In genomic region chr19:58520257-58520599, GRCh38 we compare ENCODE assay signal across 8 cellular contexts. TPM values are rescaled to one million over a fixed set of nuclear protein-coding genes. Genes with fewer than 3 reads are reported as not detected.
DNase-seq lines count a peak whose midpoint lies in the region; ATAC-seq and TF ChIP-seq lines count a peak whose summit lies in the region.

No MANE protein-coding gene starts in this region.

- ATAC-seq in naive B cell (ENCODE audit: low read depth in 2 of 2), result no peak
- ATAC-seq in GM21390 (IDR thresholded peaks at IDR 0.05; ENCODE audit: unreplicated experiment), result no peak
- no peak for ATAC-seq in GM19023 (IDR thresholded peaks at IDR 0.05; ENCODE audit: unreplicated experiment)
- no peak for ATAC-seq in HG02973 (IDR thresholded peaks at IDR 0.05; ENCODE audit: unreplicated experiment)

- peak overlapping the region; percentile 93 for H3K4me2 ChIP-seq in Karpas-422 (ENCODE audit: low read depth, low read length, poor library complexity, severe bottlenecking)

- H3K36me3 Mint-ChIP-seq in dendritic cell treated with granulocyte-macrophage colony-stimulating factor and Interleukin-4, amounts not matched to agents 40 ng/mL and 50 ng/mL, for 4 days (ENCODE audit: low read depth), result peaks cover 48% of the 10 kb centered on the region
- H3K36me3 Mint-ChIP-seq in naive B cell, result no peaks in the 10 kb centered on the region

- no peaks in the 10 kb centered on the region for H3K27me3 ChIP-seq in Karpas-422 (ENCODE audit: low read length)

- peaks cover 10% of the 10 kb centered on the region for H3K79me2 ChIP-seq in Karpas-422 (ENCODE audit: low read length)

- peaks cover 21% of the 10 kb centered on the region for H3K4me1 ChIP-seq in Karpas-422 (ENCODE audit: low read length)

- intact Hi-C loops in dendritic cell treated with granulocyte-macrophage colony-stimulating factor and Interleukin-4, amounts not matched to agents 40 ng/mL and 50 ng/mL, for 4 days (cut with micrococcal nuclease), result loop anchor here (1.0 kb wide), 1 partner anchor 38 kb away; the partner anchor contains the start of gene UBE2M

- H3K9me3 Mint-ChIP-seq in dendritic cell treated with granulocyte-macrophage colony-stimulating factor and Interleukin-4, amounts not matched to agents 40 ng/mL and 50 ng/mL, for 4 days, result no peaks in the 10 kb centered on the region
- H3K9me3 Mint-ChIP-seq in naive B cell, result peaks cover 0 to 4% (median 0%) of the 10 kb centered on the region in 7 donors

- peak overlapping the region; percentile 86 for H3K9ac ChIP-seq in Karpas-422 (ENCODE audit: low read length)

- H3K4me3 ChIP-seq in AG09309 (ENCODE audit: control insufficient read depth, low read depth, low read length) (peak overlapping the region; percentile 63), Karpas-422 (ENCODE audit: low read length) (peak overlapping the region; percentile 81)

- H3K27ac ChIP-seq in Karpas-422 (ENCODE audit: low read length), result peak overlapping the region; percentile 79

- no peaks in the 10 kb centered on the region for H3K9me2 ChIP-seq in Karpas-422 (replicated peaks; ENCODE audit: insufficient read depth, low read length)

- H2AFZ ChIP-seq in Karpas-422 (ENCODE audit: low read length), result no peak overlapping the region

- no peaks in the 10 kb centered on the region for H3K36me3 ChIP-seq in Karpas-422 (ENCODE audit: insufficient read depth, low read length)

- H3K27me3 Mint-ChIP-seq in dendritic cell treated with granulocyte-macrophage colony-stimulating factor and Interleukin-4, amounts not matched to agents 40 ng/mL and 50 ng/mL, for 4 days, result no peaks in the 10 kb centered on the region
- H3K27me3 Mint-ChIP-seq in naive B cell, result no peaks in the 10 kb centered on the region

- peak overlapping the region; percentile 96 for H3K4me3 Mint-ChIP-seq in dendritic cell treated with granulocyte-macrophage colony-stimulating factor and Interleukin-4, amounts not matched to agents 40 ng/mL and 50 ng/mL, for 4 days
- peak overlapping the region; percentile 91 to 100 (median 97) for H3K4me3 Mint-ChIP-seq in naive B cell

- H4K20me1 ChIP-seq in Karpas-422 (ENCODE audit: insufficient read depth, low read depth, low read length), result no peaks in the 10 kb centered on the region

- TF ChIP-seq CTCF in AG09309 (IDR thresholded peaks at IDR 0.05; ENCODE audit: control insufficient read depth, insufficient read depth, low read depth, low read length, missing control alignments), result no peak

- H3K9me3 ChIP-seq in Karpas-422 (ENCODE audit: low read length), result no peaks in the 10 kb centered on the region

- H3K27ac Mint-ChIP-seq in dendritic cell treated with granulocyte-macrophage colony-stimulating factor and Interleukin-4, amounts not matched to agents 40 ng/mL and 50 ng/mL, for 4 days, result peak overlapping the region; percentile 95
- H3K27ac Mint-ChIP-seq in naive B cell, result peak overlapping the region; percentile 98 to 99 (median 99)

- DNase-seq in AG09309 (ENCODE audit: low read depth) (no peak), Karpas-422 (no peak), naive B cell (no peak), NCI-H2196 (lab: John Stamatoyannopoulos, UW; ENCODE audit: unreplicated experiment) (no peak)

- peaks cover 54% of the 10 kb centered on the region for H3K4me1 Mint-ChIP-seq in dendritic cell treated with granulocyte-macrophage colony-stimulating factor and Interleukin-4, amounts not matched to agents 40 ng/mL and 50 ng/mL, for 4 days (ENCODE audit: low read depth)
- peaks cover 34 to 44% (median 42%) of the 10 kb centered on the region in 3 donors for H3K4me1 Mint-ChIP-seq in naive B cell

RNA-seq across cellular contexts. Expression of gene ZBTB45, which starts 0.6 kb away (rescaled TPM):
- 2.0 and 4.7 TPM in 2 replicates for total RNA-seq in Karpas-422 (2014; rRNA removed; shearing (Covaris generic); ENCODE audit: low replicate concordance)
- 1 to 10 TPM; 3.3 to 6.8 (median 4.8) TPM for polyA plus RNA-seq in naive B cell (ENCODE audit: low read depth in 6 of 6)

RNA-seq across cellular contexts. Expression of gene SLC27A5, which starts 8.4 kb away (rescaled TPM):
- 1.2 and 10.0 TPM in 2 replicates for total RNA-seq in Karpas-422 (2014; rRNA removed; shearing (Covaris generic); ENCODE audit: low replicate concordance)
- 10 to 100 TPM; 12.0 to 17.8 (median 12.7) TPM for polyA plus RNA-seq in naive B cell (ENCODE audit: low read depth in 6 of 6)

RNA-seq across cellular contexts. Expression of gene TRIM28, which starts 23.6 kb away (rescaled TPM):
- 142 and 257 TPM in 2 replicates for total RNA-seq in Karpas-422 (2014; rRNA removed; shearing (Covaris generic); ENCODE audit: low replicate concordance)
- 100 to 1,000 TPM in 1 of 6 donors, 10 to 100 TPM in 5; 25.7 to 100 (median 50.8) TPM for polyA plus RNA-seq in naive B cell (ENCODE audit: low read depth in 6 of 6)

RNA-seq across cellular contexts. Expression of gene CHMP2A, which starts 34.7 kb away (rescaled TPM):
- 54.2 and 85.9 TPM in 2 replicates for total RNA-seq in Karpas-422 (2014; rRNA removed; shearing (Covaris generic); ENCODE audit: low replicate concordance)
- 100 to 1,000 TPM; 109 to 169 (median 122) TPM for polyA plus RNA-seq in naive B cell (ENCODE audit: low read depth in 6 of 6)

RNA-seq across cellular contexts. Expression of gene UBE2M, which starts 38.2 kb away (rescaled TPM):
- total RNA-seq in Karpas-422 (2014; rRNA removed; shearing (Covaris generic); ENCODE audit: low replicate concordance), result 33.4 and 90.6 TPM in 2 replicates
- 10 to 100 TPM; 10.8 to 24.2 (median 16.8) TPM for polyA plus RNA-seq in naive B cell (ENCODE audit: low read depth in 6 of 6)
